ENCODE assay signal across 16 cellular contexts in genomic region chr1:70674981-70675685, GRCh38.
DNase-seq lines count a peak whose midpoint lies in the region; ATAC-seq, FAIRE-seq and TF ChIP-seq lines count a peak whose summit lies in the region.
"Had no signal": no experiment of that assay in that cellular context is flagged by ENCODE, and none has a peak within 500 bp of the region (broad histone marks: within the 10 kb centered on the region; RNA-seq: fewer than 3 reads in every experiment).

No MANE protein-coding gene starts in this region.

- peak overlapping the region; percentile 27 to 72 (median 55); a peak in 21 of 22 replicates for H3K4me2 ChIP-seq in BLaER1 treated with 17β-estradiol and CSF1 and Interleukin-3, amounts not matched to agents 10 nM and 100 nM
- peak overlapping the region; percentile 76 for H3K4me2 ChIP-seq in K562 (ENCODE audit: insufficient read depth, low read length)

- CTCF ChIA-PET in K562 (lab: Yijun Ruan, JAX; ENCODE audit: low intra/inter-chr PET ratio): no interaction called here

- H3K4me1 ChIP-seq in BLaER1 treated with 17β-estradiol and CSF1 and Interleukin-3, amounts not matched to agents 10 nM and 100 nM: peaks cover 6 to 15% (median 12%) of the 10 kb centered on the region in 10 experiments
- peaks cover 4 to 32% of the 10 kb centered on the region in 2 experiments; a peak in 4 of 5 replicates for H3K4me1 ChIP-seq in K562 (replicated peaks in 1 of 2; ENCODE audit: control insufficient read depth in 2 of 2, insufficient read depth in 2 of 2, low read length in 2 of 2)
- peaks cover 0 to 7% (median 2%) of the 10 kb centered on the region in 4 donors for H3K4me1 ChIP-seq in sigmoid colon
- H3K4me1 ChIP-seq: Caco-2 had no signal

- POLR2A ChIA-PET in K562 (lab: Yijun Ruan, JAX): interaction anchor here (0.6 to 1.9 kb wide), 7 partner anchors 10 to 371 kb away, joined by 3 to 8 read pairs (median 6); no protein-coding TSS in a partner anchor

- BruUV-seq in K562 (replicated peaks; lab: Mats Ljungman, UMichigan): no TSS peak

- no peaks in the 10 kb centered on the region for H3K79me2 ChIP-seq in K562 (ENCODE audit: control insufficient read depth, insufficient read depth, low read length)

- no peak for TF ChIP-seq RAD21 in K562 (CRISPR knock-in tag; conservative IDR thresholded peaks at IDR 0.05 in 1 of 2, IDR thresholded peaks at IDR 0.05 in 1 of 2)

- intact Hi-C loops in K562 (cut with micrococcal nuclease) (loop anchor here (2.0 kb wide), 1 partner anchor 46 kb away; no protein-coding TSS in a partner anchor), sigmoid colon (cut with DNase I) (no loop called here), Right ventricle myocardium superior (cut with DNase I) (no loop called here)

- no peaks in the 10 kb centered on the region for H3K9me1 ChIP-seq in K562 (ENCODE audit: control insufficient read depth, insufficient read depth, low read length)

- H3K4me3 ChIP-seq in BLaER1 treated with 17β-estradiol and CSF1 and Interleukin-3, amounts not matched to agents 10 nM and 100 nM: no peak overlapping the region
- H3K4me3 ChIP-seq in K562 (no peak overlapping the region), sigmoid colon (no peak overlapping the region)
- H3K4me3 ChIP-seq: dorsolateral prefrontal cortex, heart left ventricle had no signal

- H2AFZ ChIP-seq in K562 (ENCODE audit: low read depth, low read length): peak overlapping the region; percentile 29; the same call in 1 of the 2 replicates

- ATAC-seq in GM21423 (IDR thresholded peaks at IDR 0.05; ENCODE audit: unreplicated experiment) (peak; percentile 24), K562 (peak; percentile 77), Right ventricle myocardium superior (ENCODE audit: poor library complexity) (no peak)
- ATAC-seq: heart left ventricle had no signal

- WGBS in K562 (ENCODE audit: insufficient coverage, low coverage, missing lambda C conversion rate): 4% methylated on average over 3 of the region's 3 CpGs
- WGBS in sigmoid colon, 2 donors: 52 to 57% methylated on average over 3 of the region's 3 CpGs

- TF ChIP-seq CTCF in K562 (IDR thresholded peaks at IDR 0.05 in 2 of 3, conservative IDR thresholded peaks at IDR 0.05 in 1 of 3; ENCODE audit: insufficient read depth in 2 of 3, low read depth in 1 of 3, low read length in 3 of 3) (no peak), sigmoid colon (IDR thresholded peaks at IDR 0.05) (no peak)

- no peak overlapping the region for H3K9ac ChIP-seq in BLaER1 treated with 17β-estradiol and CSF1 and Interleukin-3, amounts not matched to agents 10 nM and 100 nM
- peak overlapping the region in 1 of 2 experiments; percentile 33; a peak in 2 of 4 replicates for H3K9ac ChIP-seq in K562 (ENCODE audit: insufficient read depth in 1 of 2, low read depth in 2 of 2, low read length in 2 of 2)

- FAIRE-seq in K562 (lab: Jason Lieb, UNC): no peak

- in situ Hi-C loops in K562 (cut with MboI): no loop called here

- no peak overlapping the region for H3K27ac ChIP-seq in BLaER1 treated with 17β-estradiol and CSF1 and Interleukin-3, amounts not matched to agents 10 nM and 100 nM
- H3K27ac ChIP-seq in K562 (ENCODE audit: extremely low read depth, low read depth, low read length) (peak overlapping the region; percentile 78), sigmoid colon (no peak overlapping the region)
- H3K27ac ChIP-seq: dorsolateral prefrontal cortex, heart left ventricle had no signal

- peak; percentile 84; the same call in 1 of the 2 replicates for TF ChIP-seq EP300 in K562 (IDR thresholded peaks at IDR 0.05; ENCODE audit: low read length)
- no peak for TF ChIP-seq EP300 in sigmoid colon (IDR thresholded peaks at IDR 0.05)

- DNase-seq in NCI-H146 (lab: John Stamatoyannopoulos, UW) (peak; percentile 45), K562 (ENCODE audit: extremely low read depth in 1 of 4, low spot score in 3 of 4) (peak; percentile 15 to 82 (median 42)), NCI-H1092 treated with DMSO at 0.1 percent for 48 hours (lab: John Stamatoyannopoulos, UW) (no peak), HUDEP-2 (lab: John Stamatoyannopoulos, UW; ENCODE audit: unreplicated experiment in 76 of 76) (no peak), sigmoid colon (no peak), Right ventricle myocardium superior (no peak)
- DNase-seq: activated CD4-positive, alpha-beta T cell treated with anti-CD3 and anti-CD28 coated beads, Interleukin-2, amount 10 ng/mL, durations not matched to agents 24 days and 14 days; activated T-cell treated with anti-CD3 and anti-CD28 coated beads, Interleukin-2, amount 50 U/mL, for 24 hours; Caco-2; dorsolateral prefrontal cortex; heart left ventricle; NCI-H1417 treated with DMSO at 0.1 percent for 48 hours; retina; substantia nigra had no signal

- no peaks in the 10 kb centered on the region for H3K9me3 ChIP-seq in BLaER1 treated with 17β-estradiol and CSF1 and Interleukin-3, amounts not matched to agents 10 nM and 100 nM (replicated peaks in 1 of 11)
- H3K9me3 ChIP-seq in K562 (replicated peaks; ENCODE audit: control insufficient read depth, insufficient read depth, low read depth, low read length) (peaks cover 4% of the 10 kb centered on the region), sigmoid colon (no peaks in the 10 kb centered on the region)
- H3K9me3 ChIP-seq: Caco-2, heart left ventricle had no signal

- H3K36me3 ChIP-seq in BLaER1 treated with 17β-estradiol and CSF1 and Interleukin-3, amounts not matched to agents 10 nM and 100 nM: no peaks in the 10 kb centered on the region
- H3K36me3 ChIP-seq in K562 (ENCODE audit: control insufficient read depth, insufficient read depth, low read length) (0 out of 3 replicates have a peak, but pooled peaks cover 3% of the 10 kb centered on the region), sigmoid colon (no peaks in the 10 kb centered on the region)
- H3K36me3 ChIP-seq: heart left ventricle had no signal

- no peaks in the 10 kb centered on the region for H4K20me1 ChIP-seq in BLaER1 treated with 17β-estradiol and CSF1 and Interleukin-3, amounts not matched to agents 10 nM and 100 nM
- H4K20me1 ChIP-seq in K562 (replicated peaks; ENCODE audit: control insufficient read depth, insufficient read depth, low read length): no peaks in the 10 kb centered on the region

- no peaks in the 10 kb centered on the region for H3K27me3 ChIP-seq in BLaER1 treated with 17β-estradiol and CSF1 and Interleukin-3, amounts not matched to agents 10 nM and 100 nM
- no peaks in the 10 kb centered on the region for H3K27me3 ChIP-seq in K562 (ENCODE audit: control insufficient read depth in 2 of 2, insufficient read depth in 2 of 2, low read length in 2 of 2)
- no peaks in the 10 kb centered on the region for H3K27me3 ChIP-seq in sigmoid colon
- H3K27me3 ChIP-seq: heart left ventricle had no signal

- TF ChIP-seq POLR2A in K562 (conservative IDR thresholded peaks at IDR 0.05) (no peak), sigmoid colon (IDR thresholded peaks at IDR 0.05) (no peak)

TF ChIP-seq in K562, 482 proteins besides CTCF, POLR2A, EP300 and RAD21 (continues in another document):
- no peak for TF ChIP-seq ID3 (CRISPR knock-in tag; IDR thresholded peaks at IDR 0.05)
- TF ChIP-seq ID3 (tag; IDR thresholded peaks at IDR 0.05): no peak
- no peak for TF ChIP-seq SIN3B (IDR thresholded peaks at IDR 0.05; ENCODE audit: low read depth)
- no peak for TF ChIP-seq RBM14 (IDR thresholded peaks at IDR 0.05; ENCODE audit: borderline replicate concordance, insufficient read depth, low read depth, low read length)
- TF ChIP-seq RBM22 (IDR thresholded peaks at IDR 0.05; ENCODE audit: low read depth, low read length, poor library complexity, severe bottlenecking): no peak
- TF ChIP-seq ZNF277 (CRISPR knock-in tag; IDR thresholded peaks at IDR 0.05; ENCODE audit: borderline replicate concordance): no peak
- no peak for TF ChIP-seq ILF3 (IDR thresholded peaks at IDR 0.05; ENCODE audit: borderline replicate concordance)
- no peak for TF ChIP-seq ZNF592 (IDR thresholded peaks at IDR 0.05)

Comparison
In these comparisons a context has a peak if more than half of its experiments do, and no peak if none do; other contexts are left out.
1. DNase-seq: peak in NCI-H146 (single experiment) and K562 (4 of 4); none in NCI-H1092 treated with DMSO at 0.1 percent for 48 hours (single experiment), HUDEP-2 (0 of 76), sigmoid colon (single experiment) and Right ventricle myocardium superior (single experiment).